Comparison of ENCODE assay signal across 9 cellular contexts in genomic region chr6:1604991-1605821, GRCh38. TPM values are rescaled to one million over a fixed set of nuclear protein-coding genes. Genes with fewer than 3 reads are reported as not detected.
DNase-seq lines count a peak whose midpoint lies in the region; ATAC-seq lines count a peak whose summit lies in the region.
"Had no signal": no experiment of that assay in that cellular context is flagged by ENCODE, and none has a peak within 500 bp of the region (broad histone marks: within the 10 kb centered on the region; RNA-seq: fewer than 3 reads in every experiment).

No MANE protein-coding gene starts in this region.

- no peaks in the 10 kb centered on the region for H3K9me3 Mint-ChIP-seq in activated CD4-positive, alpha-beta T cell treated with anti-CD3 and anti-CD28 coated beads, Interleukin-2, amount 10 ng/mL, durations not matched to agents 24 days and 14 days
- H3K9me3 Mint-ChIP-seq in stimulated activated naive CD8-positive, alpha-beta T cell treated with anti-CD3 and anti-CD28 coated beads, Interleukin-15, amount 100 ng/mL, for 72 hours: no peaks in the 10 kb centered on the region

- H3K27me3 Mint-ChIP-seq in activated CD4-positive, alpha-beta T cell treated with anti-CD3 and anti-CD28 coated beads, Interleukin-2, amount 10 ng/mL, durations not matched to agents 24 days and 14 days: peaks cover 73% of the 10 kb centered on the region
- H3K27me3 Mint-ChIP-seq in stimulated activated naive CD8-positive, alpha-beta T cell treated with anti-CD3 and anti-CD28 coated beads, Interleukin-15, amount 100 ng/mL, for 72 hours: peaks cover 81% of the 10 kb centered on the region

- peak overlapping the region; percentile 7 for H3K27ac Mint-ChIP-seq in activated CD4-positive, alpha-beta T cell treated with anti-CD3 and anti-CD28 coated beads, Interleukin-2, amount 10 ng/mL, durations not matched to agents 24 days and 14 days
- H3K27ac Mint-ChIP-seq in stimulated activated naive CD8-positive, alpha-beta T cell treated with anti-CD3 and anti-CD28 coated beads, Interleukin-15, amount 100 ng/mL, for 72 hours: no peak overlapping the region

- peak; percentile 28 for ATAC-seq in left lobe of liver
- peak; percentile 1 for ATAC-seq in stimulated activated naive CD8-positive, alpha-beta T cell treated with anti-CD3 and anti-CD28 coated beads, Interleukin-15, amount 100 ng/mL, for 72 hours
- no peak for ATAC-seq in GM19035 (IDR thresholded peaks at IDR 0.05; ENCODE audit: unreplicated experiment)
- no peak for ATAC-seq in GM21619 (IDR thresholded peaks at IDR 0.05; ENCODE audit: unreplicated experiment)

- no peak for DNase-seq in activated CD4-positive, alpha-beta T cell treated with anti-CD3 and anti-CD28 coated beads, Interleukin-2, amount 10 ng/mL, durations not matched to agents 24 days and 14 days
- DNase-seq in activated CD4-positive, alpha-beta T cell treated with anti-CD3 and anti-CD28 coated beads for 4 hours: no peak
- DNase-seq in astrocyte of the hippocampus (ENCODE audit: low read depth, low spot score): peak; percentile 26
- no peak for DNase-seq in left lobe of liver (ENCODE audit: low spot score)
- DNase-seq in stimulated activated naive CD8-positive, alpha-beta T cell treated with anti-CD3 and anti-CD28 coated beads, Interleukin-15, amount 100 ng/mL, for 72 hours: no peak
- no peak for DNase-seq in stimulated activated CD4-positive, alpha-beta T cell treated with anti-CD3 and anti-CD28 coated beads, Interleukin-2, amount 100 ng/mL, for 48 hours
- DNase-seq: NCI-H2081 treated with DMSO at 0.1 percent for 48 hours had no signal

- intact Hi-C loops in activated CD4-positive, alpha-beta T cell treated with anti-CD3 and anti-CD28 coated beads, Interleukin-2, amount 10 ng/mL, durations not matched to agents 24 days and 14 days (cut with micrococcal nuclease): loop anchor here (1.0 to 10.0 kb wide), 5 partner anchors 213 to 1029 kb away; no protein-coding TSS in a partner anchor

- H3K4me1 Mint-ChIP-seq in activated CD4-positive, alpha-beta T cell treated with anti-CD3 and anti-CD28 coated beads, Interleukin-2, amount 10 ng/mL, durations not matched to agents 24 days and 14 days: peaks cover 13% of the 10 kb centered on the region
- H3K4me1 Mint-ChIP-seq in stimulated activated naive CD8-positive, alpha-beta T cell treated with anti-CD3 and anti-CD28 coated beads, Interleukin-15, amount 100 ng/mL, for 72 hours: peaks cover 38% of the 10 kb centered on the region

- peak overlapping the region; percentile 9 for H3K4me3 Mint-ChIP-seq in activated CD4-positive, alpha-beta T cell treated with anti-CD3 and anti-CD28 coated beads, Interleukin-2, amount 10 ng/mL, durations not matched to agents 24 days and 14 days
- peak overlapping the region; percentile 70 to 80 for H3K4me3 Mint-ChIP-seq in stimulated activated naive CD8-positive, alpha-beta T cell treated with anti-CD3 and anti-CD28 coated beads, Interleukin-15, amount 100 ng/mL, for 72 hours

- H3K36me3 Mint-ChIP-seq in activated CD4-positive, alpha-beta T cell treated with anti-CD3 and anti-CD28 coated beads, Interleukin-2, amount 10 ng/mL, durations not matched to agents 24 days and 14 days (ENCODE audit: low read depth): peaks cover 3% of the 10 kb centered on the region

RNA-seq across cellular contexts. Expression of gene FOXC1, which starts 4.5 kb away (rescaled TPM):
- 0.07 TPM in 2 replicates for total RNA-seq in activated CD4-positive, alpha-beta T cell treated with anti-CD3 and anti-CD28 coated beads, Interleukin-2, amount 10 ng/mL, durations not matched to agents 24 days and 14 days
- 0.38 TPM for total RNA-seq in left lobe of liver

Comparison
In these comparisons a context has a peak if more than half of its experiments do, and no peak if none do; other contexts are left out.
1. ATAC-seq: peak in left lobe of liver (single experiment) and stimulated activated naive CD8-positive, alpha-beta T cell treated with anti-CD3 and anti-CD28 coated beads, Interleukin-15, amount 100 ng/mL, for 72 hours (single experiment); none in GM19035 (single experiment) and GM21619 (single experiment).